Comparison of ENCODE assay signal across 21 cellular contexts in the genomic region with DNA sequence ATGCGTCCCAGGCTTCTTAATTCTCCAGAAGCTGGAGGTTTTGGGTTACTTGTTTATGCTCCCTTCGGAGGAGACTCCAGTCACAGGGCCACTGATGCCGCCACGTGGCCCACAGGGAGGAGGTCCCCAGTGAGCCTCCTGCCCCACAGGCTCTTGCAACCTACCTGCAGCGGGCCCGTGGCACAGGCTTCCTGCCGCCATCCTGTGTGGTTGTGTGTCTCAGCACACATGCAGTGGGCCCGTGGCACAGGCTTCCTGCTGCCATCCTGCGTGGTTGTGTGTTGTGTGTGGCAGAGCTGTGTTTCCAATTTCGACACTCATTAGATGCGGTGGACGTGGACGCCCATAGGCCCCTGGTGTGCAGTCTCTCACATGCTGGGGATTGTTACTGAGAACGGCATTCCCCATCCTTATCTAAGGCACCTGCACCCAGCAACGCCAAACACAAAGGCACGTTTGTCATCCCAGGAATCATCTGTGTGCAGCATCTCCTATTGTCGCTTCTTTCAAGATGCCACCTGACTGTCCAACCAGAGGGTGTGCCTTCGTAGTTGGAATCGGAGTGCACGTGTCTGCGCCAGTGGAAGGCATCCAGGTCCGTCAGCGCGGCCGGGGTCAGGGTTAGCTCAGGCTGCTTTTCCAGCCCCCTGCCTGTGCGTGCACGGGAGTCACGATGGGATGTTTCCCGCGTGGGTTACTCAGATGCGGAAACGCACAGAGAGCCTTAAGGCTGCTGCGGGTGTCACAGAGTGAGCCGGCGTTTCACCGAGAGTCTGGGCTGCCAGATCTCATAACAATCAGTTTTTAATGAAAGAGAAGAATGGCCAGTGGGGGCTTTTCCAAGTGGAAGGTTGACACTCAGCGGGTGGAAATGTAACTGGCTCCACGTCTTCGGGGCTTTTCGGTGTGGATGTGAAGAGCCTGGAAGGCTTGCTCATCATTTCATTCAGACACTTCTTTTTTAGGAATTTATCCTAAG.
DNase-seq lines count a peak whose midpoint lies in the region; ATAC-seq, FAIRE-seq and TF ChIP-seq lines count a peak whose summit lies in the region.
"Had no signal": no experiment of that assay in that cellular context is flagged by ENCODE, and none has a peak within 500 bp of the region (broad histone marks: within the 10 kb centered on the region; RNA-seq: fewer than 3 reads in every experiment).

No MANE protein-coding gene starts in this region.

- peak overlapping the region; percentile 57; the same call in 1 of the 2 replicates for H4K8ac ChIP-seq in H1 (ENCODE audit: extremely low read depth, insufficient read depth, low read length)

- TF ChIP-seq POLR2A in H1 (IDR thresholded peaks at IDR 0.05; ENCODE audit: control extremely low read depth in 1 of 2, low read depth in 2 of 2, low read length in 2 of 2): no peak

- H3K4me2 ChIP-seq in H1 (ENCODE audit: insufficient read depth in 1 of 2, low read depth in 2 of 2, low read length in 2 of 2): no peak overlapping the region
- H3K4me2 ChIP-seq: A549 had no signal

- no peaks in the 10 kb centered on the region for H3K27me3 Mint-ChIP-seq in nephron progenitor cell (ENCODE audit: low read depth, poor library complexity)

- peaks cover 2 to 3% of the 10 kb centered on the region in 2 experiments for H4K20me1 ChIP-seq in H1 (replicated peaks in 1 of 2; ENCODE audit: control insufficient read depth in 1 of 2, insufficient read depth in 2 of 2, low read length in 2 of 2)

- H3K9me3 ChIP-seq in H1 (ENCODE audit: insufficient read depth in 2 of 2, low read depth in 1 of 2, low read length in 1 of 2) (peaks cover 0 to 4% of the 10 kb centered on the region in 2 experiments; a peak in 1 of 4 replicates), colonic mucosa (no peaks in the 10 kb centered on the region)
- H3K9me3 ChIP-seq: A549, BE2C, SJCRH30 had no signal

- no peak for TF ChIP-seq RAD21 in H1 (IDR thresholded peaks at IDR 0.05 in 1 of 2, conservative IDR thresholded peaks at IDR 0.05 in 1 of 2; ENCODE audit: low read depth in 2 of 2, low read length in 2 of 2)

- H2BK15ac ChIP-seq in H1 (ENCODE audit: low read length): no peak overlapping the region

- TF ChIP-seq CTCF in H1 (IDR thresholded peaks at IDR 0.05; ENCODE audit: control extremely low read depth in 1 of 3, insufficient read depth in 1 of 3, low read depth in 1 of 3, low read length in 3 of 3): no peak
- TF ChIP-seq CTCF in nephron progenitor cell (IDR thresholded peaks at IDR 0.05): no peak
- TF ChIP-seq CTCF in colonic mucosa (IDR thresholded peaks at IDR 0.05): no peak

- FAIRE-seq in H1 (lab: Jason Lieb, UNC): no peak
- FAIRE-seq: A549 had no signal

- CTCF ChIA-PET in H1 (lab: Charles Lee; ENCODE audit: partially characterized antibody): no interaction called here

- H3K36me3 Mint-ChIP-seq in nephron progenitor cell (ENCODE audit: low read depth): peaks cover 68% of the 10 kb centered on the region

- no peaks in the 10 kb centered on the region; the same call in 1 of the 2 replicates for H3K23me2 ChIP-seq in H1 (ENCODE audit: low read depth, low read length)

- no peak for TF ChIP-seq EP300 in H1 (IDR thresholded peaks at IDR 0.05; ENCODE audit: borderline replicate concordance in 1 of 2, low read depth in 2 of 2, low read length in 2 of 2)

- no peak overlapping the region for H4K5ac ChIP-seq in H1 (ENCODE audit: insufficient read length, low read depth, low read length)

- no peak overlapping the region for H3K56ac ChIP-seq in H1 (replicated peaks; ENCODE audit: insufficient read length, low read depth, low read length)

- 0 out of 7 replicates have a peak overlapping the region, but pooled peaks of 1 of the 4 experiments have one; percentile 7 for H3K9ac ChIP-seq in H1 (replicated peaks in 1 of 4; ENCODE audit: extremely low read depth in 1 of 4, low read depth in 3 of 4, low read length in 3 of 4)
- no peak overlapping the region for H3K9ac ChIP-seq in colonic mucosa (ENCODE audit: low read depth in 2 of 2, low read length in 2 of 2)

- no peak overlapping the region for H2AFZ ChIP-seq in H1 (ENCODE audit: low read length)

- H3K4me3 Mint-ChIP-seq in nephron progenitor cell: no peak overlapping the region
- H3K4me3 Mint-ChIP-seq: H9 had no signal

- H2BK120ac ChIP-seq in H1 (replicated peaks; ENCODE audit: low read depth, low read length): no peak overlapping the region

- H3K4me1 ChIP-seq in H1 (replicated peaks in 1 of 4; ENCODE audit: control insufficient read depth in 3 of 4, insufficient read depth in 4 of 4, low read length in 3 of 4) (peaks cover 0 to 9% (median under 1%) of the 10 kb centered on the region in 4 experiments; a peak in 3 of 7 replicates), colonic mucosa (no peaks in the 10 kb centered on the region)
- H3K4me1 ChIP-seq: A549, BE2C, SJCRH30 had no signal

- H3K79me2 ChIP-seq in H1 (ENCODE audit: control insufficient read depth in 1 of 2, insufficient read depth in 2 of 2, low read length in 2 of 2): no peaks in the 10 kb centered on the region

- H2BK12ac ChIP-seq in H1 (ENCODE audit: low read depth, low read length): no peak overlapping the region

- no peak overlapping the region for H3K23ac ChIP-seq in H1 (ENCODE audit: insufficient read length)

- H3K27ac Mint-ChIP-seq in nephron progenitor cell: peak overlapping the region; percentile 68

- H3K27me3 ChIP-seq in H7 (ENCODE audit: control insufficient read depth, insufficient read depth, low read length): no peaks in the 10 kb centered on the region
- H3K27me3 ChIP-seq in H1 (replicated peaks in 1 of 4; ENCODE audit: control insufficient read depth in 3 of 4, extremely low read depth in 1 of 4, insufficient read depth in 3 of 4, low read length in 3 of 4): no peaks in the 10 kb centered on the region
- no peaks in the 10 kb centered on the region for H3K27me3 ChIP-seq in colonic mucosa
- H3K27me3 ChIP-seq: BE2C, SJCRH30 had no signal

- peaks cover 12% of the 10 kb centered on the region for H3K9me3 Mint-ChIP-seq in nephron progenitor cell

- 93% methylated on average over 36 of the region's 40 CpGs; no CpG with 5 or more reads in 1 of the 2 experiments for WGBS in H1 (ENCODE audit: extremely low coverage in 1 of 2, insufficient coverage in 1 of 2, insufficient read length in 1 of 2, insufficient replicate concordance in 2 of 2, low coverage in 1 of 2, low lambda C conversion rate in 2 of 2, missing lambda C conversion rate in 1 of 2), 2 experiments

- H2AK5ac ChIP-seq in H1 (ENCODE audit: low read depth, low read length): no peak overlapping the region

- no peak overlapping the region for H3K14ac ChIP-seq in H1 (ENCODE audit: insufficient read length)

- DNase-seq in H7 (peak; percentile 36), H1 (ENCODE audit: low read depth in 1 of 2, low spot score in 2 of 2) (no peak), nephron progenitor cell (no peak), substantia nigra (lab: John Stamatoyannopoulos, UW) (no peak), colonic mucosa (no peak)
- DNase-seq: BE2C; DMS79; H9; KG1; NCI-H1092 treated with DMSO at 0.1 percent for 48 hours; NCI-H1436 treated with DMSO at 0.1 percent for 48 hours; NCI-H2029 treated with DMSO at 0.1 percent for 48 hours; NCI-H226; NCI-H510A treated with DMSO at 0.1 percent for 48 hours; NCI-H748 treated with DMSO at 0.1 percent for 48 hours; NK-92 treated with Interleukin-12 subunit alpha and Interleukin-12 subunit beta, amount 100 ng/mL, for 24 hours; SJCRH30 had no signal

- H3K36me3 ChIP-seq in H7 (replicated peaks; ENCODE audit: control insufficient read depth, insufficient read depth, low read length): peaks cover 6% of the 10 kb centered on the region; the same call in 1 of the 2 replicates
- H3K36me3 ChIP-seq in H1 (ENCODE audit: control insufficient read depth in 2 of 4, insufficient read depth in 4 of 4, low read length in 3 of 4): peaks cover 4 to 19% (median 14%) of the 10 kb centered on the region in 4 experiments; a peak in 4 of 8 replicates
- H3K36me3 ChIP-seq in colonic mucosa: no peaks in the 10 kb centered on the region
- H3K36me3 ChIP-seq: SJCRH30 had no signal

- H3K4me3 ChIP-seq in H7 (ENCODE audit: insufficient read depth, low read depth, low read length) (no peak overlapping the region), H1 (ENCODE audit: extremely low read depth in 1 of 4, insufficient read depth in 2 of 4, low read depth in 3 of 4, low read length in 4 of 4) (no peak overlapping the region), colonic mucosa (no peak overlapping the region)
- H3K4me3 ChIP-seq: A549, SJCRH30 had no signal

- no peak overlapping the region for H2BK5ac ChIP-seq in H1 (ENCODE audit: low read depth, low read length)

- H3K79me1 ChIP-seq in H1 (ENCODE audit: low read depth, low read length): no peaks in the 10 kb centered on the region; the same call in none of the 2 replicates

- POLR2A ChIA-PET in H1 (lab: Charles Lee; ENCODE audit: partially characterized antibody): interaction anchor here (0.6 kb wide), 1 partner anchor 50 kb away, joined by 3 read pairs; no protein-coding TSS in a partner anchor

- H3K4me1 Mint-ChIP-seq in nephron progenitor cell: peaks cover 28% of the 10 kb centered on the region

- H4K91ac ChIP-seq in H1 (replicated peaks; ENCODE audit: insufficient read length, low read length): no peak overlapping the region

- intact Hi-C loops in colonic mucosa (cut with DNase I): no loop called here

- ATAC-seq in GM21360 (IDR thresholded peaks at IDR 0.05; ENCODE audit: unreplicated experiment) (no peak), GM18511 (IDR thresholded peaks at IDR 0.05; ENCODE audit: unreplicated experiment) (no peak)
- ATAC-seq: A549, Panc1 had no signal

- no peak overlapping the region for H2BK20ac ChIP-seq in H1 (ENCODE audit: low read length)

- no peak overlapping the region for H3K4ac ChIP-seq in H1 (replicated peaks; ENCODE audit: insufficient read length, low read depth, low read length)

- H3K27ac ChIP-seq in H1 (ENCODE audit: low read depth, low read length) (no peak overlapping the region), substantia nigra (ENCODE audit: low read depth, low read length, poor library complexity, severe bottlenecking) (peak overlapping the region; percentile 35), colonic mucosa (no peak overlapping the region)
- H3K27ac ChIP-seq: A549, SJCRH30 had no signal

- no peak overlapping the region for H3K18ac ChIP-seq in H1 (ENCODE audit: extremely low read depth, low read length)

TF ChIP-seq in H1, 55 proteins besides CTCF, POLR2A, EP300 and RAD21:
- TF ChIP-seq HDAC2 (IDR thresholded peaks at IDR 0.05; ENCODE audit: borderline replicate concordance in 1 of 2, low read depth in 2 of 2, low read length in 2 of 2): no peak
- TF ChIP-seq SIX5 (IDR thresholded peaks at IDR 0.05; ENCODE audit: low read depth, low read length): no peak
- no peak for TF ChIP-seq ZNF274 (IDR thresholded peaks at IDR 0.05; ENCODE audit: borderline replicate concordance, extremely low read depth, low read length)
